ENCODE assay signal across 28 cellular contexts in the genomic region with DNA sequence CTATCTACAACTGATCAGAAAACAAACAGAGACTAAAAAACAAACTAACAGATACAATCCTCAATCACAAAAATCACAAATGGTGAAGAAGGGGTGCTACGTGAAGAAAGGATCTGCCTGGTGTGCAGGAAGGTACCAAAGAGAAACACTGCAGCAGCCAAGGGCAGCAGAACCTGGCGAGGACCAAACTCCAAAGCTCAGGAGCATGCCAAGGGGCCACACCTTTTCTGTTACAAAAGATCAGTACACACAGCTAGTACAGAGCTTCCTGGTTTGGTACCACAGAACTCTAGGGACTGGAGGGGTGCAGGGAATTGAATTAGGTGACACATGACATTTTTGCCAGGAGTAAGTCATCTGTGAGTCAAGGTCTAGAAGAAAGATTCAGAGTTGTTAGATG.
"Had no signal": no experiment of that assay in that cellular context is flagged by ENCODE, and none has a peak within 500 bp of the region (broad histone marks: within the 10 kb centered on the region; RNA-seq: fewer than 3 reads in every experiment).

No MANE protein-coding gene starts in this region.

- H3K27ac Mint-ChIP-seq: immature natural killer cell; mesothelial cell of epicardium; naive thymus-derived CD8-positive, alpha-beta T cell; nephron; stimulated activated memory B cell treated with anti-CD40 and anti-IgM and Interleukin-4, amounts not matched to agents 10 μg/mL and 1 μg/mL and 100 μg/mL, for 72 hours; stimulated activated naive CD8-positive, alpha-beta T cell treated with anti-CD3 and anti-CD28 coated beads, Interleukin-15, amount 100 ng/mL, for 72 hours had no signal

- ATAC-seq: heart left ventricle; naive thymus-derived CD8-positive, alpha-beta T cell; pancreas; right cardiac atrium; sciatic nerve; stimulated activated memory B cell treated with anti-CD40 and anti-IgM and Interleukin-4, amounts not matched to agents 10 μg/mL and 1 μg/mL and 100 μg/mL, for 72 hours; stimulated activated naive CD8-positive, alpha-beta T cell treated with anti-CD3 and anti-CD28 coated beads, Interleukin-15, amount 100 ng/mL, for 72 hours; upper lobe of right lung had no signal

- H3K9me3 ChIP-seq: pancreas, prostate gland, upper lobe of right lung had no signal

- H3K4me1 Mint-ChIP-seq: immature natural killer cell; mesothelial cell of epicardium; naive thymus-derived CD8-positive, alpha-beta T cell; nephron; neural crest cell; stimulated activated memory B cell treated with anti-CD40 and anti-IgM and Interleukin-4, amounts not matched to agents 10 μg/mL and 1 μg/mL and 100 μg/mL, for 72 hours; stimulated activated naive CD8-positive, alpha-beta T cell treated with anti-CD3 and anti-CD28 coated beads, Interleukin-15, amount 100 ng/mL, for 72 hours had no signal

- H3K36me3 Mint-ChIP-seq: naive thymus-derived CD8-positive, alpha-beta T cell; stimulated activated memory B cell treated with anti-CD40 and anti-IgM and Interleukin-4, amounts not matched to agents 10 μg/mL and 1 μg/mL and 100 μg/mL, for 72 hours had no signal

- H3K27me3 ChIP-seq: heart left ventricle, pancreas, spleen, upper lobe of right lung had no signal

- H3K4me1 ChIP-seq: heart left ventricle, left ventricle myocardium inferior, pancreas, prostate gland, spleen, upper lobe of right lung had no signal

- H3K36me3 ChIP-seq: heart left ventricle, left ventricle myocardium inferior, pancreas, prostate gland, spleen, upper lobe of right lung had no signal

- H3K4me3 Mint-ChIP-seq: immature natural killer cell; mesothelial cell of epicardium; naive thymus-derived CD8-positive, alpha-beta T cell; nephron; neural crest cell; stimulated activated memory B cell treated with anti-CD40 and anti-IgM and Interleukin-4, amounts not matched to agents 10 μg/mL and 1 μg/mL and 100 μg/mL, for 72 hours; stimulated activated naive CD8-positive, alpha-beta T cell treated with anti-CD3 and anti-CD28 coated beads, Interleukin-15, amount 100 ng/mL, for 72 hours had no signal

- H3K27ac ChIP-seq: heart left ventricle, left ventricle myocardium inferior, pancreas, prostate gland, skin epidermis, spleen, upper lobe of right lung had no signal

- H3K27me3 Mint-ChIP-seq: naive thymus-derived CD8-positive, alpha-beta T cell; stimulated activated memory B cell treated with anti-CD40 and anti-IgM and Interleukin-4, amounts not matched to agents 10 μg/mL and 1 μg/mL and 100 μg/mL, for 72 hours; stimulated activated naive CD8-positive, alpha-beta T cell treated with anti-CD3 and anti-CD28 coated beads, Interleukin-15, amount 100 ng/mL, for 72 hours had no signal

- H3K4me3 ChIP-seq: heart left ventricle, left ventricle myocardium inferior, lung, pancreas, prostate gland, skin epidermis, spleen, upper lobe of right lung had no signal

- DNase-seq: heart left ventricle; hypothalamus; immature natural killer cell; kidney; left ventricle myocardium inferior; mesendoderm; naive thymus-derived CD8-positive, alpha-beta T cell; nucleus accumbens; pancreas; posterior cingulate gyrus; retina; right cardiac atrium; spleen; stimulated activated CD4-positive, alpha-beta T cell treated with anti-CD3 and anti-CD28 coated beads, Interleukin-4, amount 100 ng/mL, for 4 hours; stimulated activated CD8-positive, alpha-beta memory T cell treated with anti-CD3 and anti-CD28 coated beads, Interleukin-4, amount 100 ng/mL, for 48 hours; stimulated activated naive CD4-positive, alpha-beta T cell treated with Interleukin-2 at 50 U/mL for 16 hours; stimulated activated naive CD8-positive, alpha-beta T cell treated with anti-CD3 and anti-CD28 coated beads, Interleukin-15, amount 100 ng/mL, for 72 hours; substantia nigra; trophoblast cell; upper lobe of right lung had no signal
